15 cellular contexts compared by ENCODE assay signal in genomic region chr21:45253633-45254556, GRCh38.
"Had no signal": no experiment of that assay in that cellular context is flagged by ENCODE, and none has a peak within 500 bp of the region (broad histone marks: within the 10 kb centered on the region; RNA-seq: fewer than 3 reads in every experiment).

No MANE protein-coding gene starts in this region.

- H3K27ac ChIP-seq: left ventricle myocardium inferior, psoas muscle, thyroid gland, uterus had no signal

- DNase-seq: activated CD4-positive, alpha-beta T cell treated with anti-CD3 and anti-CD28 coated beads for 4 hours; activated CD8-positive, alpha-beta memory T cell treated with anti-CD3 and anti-CD28 coated beads, Interleukin-2, amount 50 U/mL, for 4 hours; activated CD8-positive, alpha-beta T cell treated with anti-CD3 and anti-CD28 coated beads for 36 hours; anterior cingulate cortex; erythroblast; left ventricle myocardium inferior; naive thymus-derived CD8-positive, alpha-beta T cell; nucleus accumbens; stimulated activated CD4-positive, alpha-beta T cell treated with anti-CD3 and anti-CD28 coated beads, Interleukin-1b, Interleukin-23, amount 100 ng/mL, for 48 hours; thyroid gland; uterus had no signal

- H3K9me3 Mint-ChIP-seq: activated CD8-positive, alpha-beta T cell treated with anti-CD3 and anti-CD28 coated beads for 36 hours; memory B cell; naive thymus-derived CD8-positive, alpha-beta T cell; T-helper 1 cell treated with Interleukin-12 subunit alpha and Interleukin-12 subunit beta and Interleukin-4 antibody, amounts not matched to agents 30 μg/mL and 1 μg/mL, for 36 hours had no signal

- H3K27me3 ChIP-seq: thyroid gland had no signal

- H3K4me3 ChIP-seq: left ventricle myocardium inferior, psoas muscle, thyroid gland, uterus had no signal

- H3K4me3 Mint-ChIP-seq: activated CD8-positive, alpha-beta T cell treated with anti-CD3 and anti-CD28 coated beads for 36 hours; T-helper 1 cell treated with Interleukin-12 subunit alpha and Interleukin-12 subunit beta and Interleukin-4 antibody, amounts not matched to agents 30 μg/mL and 1 μg/mL, for 36 hours had no signal

- H3K27ac Mint-ChIP-seq: activated CD8-positive, alpha-beta T cell treated with anti-CD3 and anti-CD28 coated beads for 36 hours; memory B cell had no signal

- H3K36me3 Mint-ChIP-seq: naive thymus-derived CD8-positive, alpha-beta T cell had no signal

- H3K36me3 ChIP-seq: left ventricle myocardium inferior, thyroid gland, uterus had no signal

- H3K4me1 ChIP-seq: psoas muscle, thyroid gland, uterus had no signal

- H3K9me3 ChIP-seq: left ventricle myocardium inferior, psoas muscle, thyroid gland, uterus had no signal

- ATAC-seq: activated CD8-positive, alpha-beta T cell treated with anti-CD3 and anti-CD28 coated beads for 36 hours; naive thymus-derived CD8-positive, alpha-beta T cell; psoas muscle; sciatic nerve had no signal
